19 cellular contexts compared by ENCODE assay signal in the genomic region with DNA sequence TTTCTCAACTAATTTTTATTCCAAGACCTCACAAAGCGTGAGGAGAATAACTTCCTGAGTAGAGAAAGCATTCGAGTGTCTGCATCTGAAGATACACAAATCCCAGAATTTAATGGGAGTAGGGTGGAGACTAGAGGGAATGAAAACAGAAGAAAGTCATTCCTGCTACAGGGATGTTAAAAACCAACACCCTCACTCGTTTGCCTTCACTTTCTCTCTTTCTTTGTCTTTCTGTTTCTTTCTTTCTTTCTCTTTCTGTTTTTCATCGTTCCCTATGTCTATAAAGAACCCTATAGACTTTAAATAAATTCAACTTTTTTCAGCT.
DNase-seq lines count a peak whose midpoint lies in the region; ATAC-seq and TF ChIP-seq lines count a peak whose summit lies in the region.
"Had no signal": no experiment of that assay in that cellular context is flagged by ENCODE, and none has a peak within 500 bp of the region (broad histone marks: within the 10 kb centered on the region; RNA-seq: fewer than 3 reads in every experiment).

No MANE protein-coding gene starts in this region.

- TF ChIP-seq RAD21 in SK-N-SH (IDR thresholded peaks at IDR 0.05; ENCODE audit: low read length) = no peak

- no peaks in the 10 kb centered on the region for H3K27me3 ChIP-seq in GM23248 (replicated peaks; ENCODE audit: insufficient read depth)
- no peaks in the 10 kb centered on the region for H3K27me3 ChIP-seq in SK-N-SH (ENCODE audit: insufficient read depth)

- H3K27ac ChIP-seq in GM23248 = peak overlapping the region; percentile 48; the same call in 1 of the 2 replicates
- H3K27ac ChIP-seq in SK-N-SH (ENCODE audit: low read depth in 2 of 2, low read length in 1 of 2) = peak overlapping the region; percentile 68 to 94; a peak in 3 of 4 replicates
- H3K27ac ChIP-seq: HL-60 had no signal

- WGBS in GM23248 (ENCODE audit: low coverage in 1 of 2, low lambda C conversion rate in 2 of 2, missing lambda C conversion rate in 2 of 2), 2 experiments = 15 to 17% methylated on average over 4 of the region's 4 CpGs
- 47% methylated on average over 4 of the region's 4 CpGs for WGBS in SK-N-SH (ENCODE audit: low lambda C conversion rate)

- POLR2A ChIA-PET in SK-N-SH (lab: Yijun Ruan, JAX) = no interaction called here

- DNase-seq in GM23248 (no peak), SK-N-SH (no peak), fibroblast of the aortic adventitia (ENCODE audit: low read depth) (no peak), sciatic nerve (ENCODE audit: low spot score) (no peak), NCI-H1092 (lab: John Stamatoyannopoulos, UW) (no peak), GM03348 (ENCODE audit: low spot score) (no peak), NCI-H446 (lab: John Stamatoyannopoulos, UW) (no peak), T1000 (lab: John Stamatoyannopoulos, UW) (no peak)
- DNase-seq: Calu3; CD4-positive, alpha-beta T cell; DMS79; KBM-7; NCI-H1048; NCI-H1694 treated with DMSO at 0.1 percent for 48 hours; NCI-H446 treated with DMSO at 0.1 percent for 48 hours; NCI-H774 had no signal

- H3K4me3 ChIP-seq in GM23248 (peak overlapping the region; percentile 51), SK-N-SH (ENCODE audit: low read depth in 2 of 2, low read length in 1 of 2) (peak overlapping the region in 1 of 2 experiments; percentile 9; a peak in 1 of 4 replicates), fibroblast of the aortic adventitia (ENCODE audit: low read depth, low read length) (peak overlapping the region; percentile 27)

- H3K4me1 ChIP-seq in GM23248 (ENCODE audit: insufficient read depth) (peaks cover 32% of the 10 kb centered on the region), SK-N-SH (ENCODE audit: control insufficient read depth in 1 of 2, insufficient read depth in 2 of 2, low read depth in 1 of 2, low read length in 1 of 2) (peaks cover 4 to 16% of the 10 kb centered on the region in 2 experiments)

- H3K36me3 ChIP-seq in GM23248 (ENCODE audit: low read depth) (no peaks in the 10 kb centered on the region), SK-N-SH (replicated peaks in 1 of 2; ENCODE audit: control insufficient read depth in 1 of 2, insufficient read depth in 2 of 2, low read length in 1 of 2) (no peaks in the 10 kb centered on the region)

- no peak for TF ChIP-seq EP300 in SK-N-SH (IDR thresholded peaks at IDR 0.05; ENCODE audit: borderline replicate concordance in 1 of 2, low read depth in 1 of 2, low read length in 1 of 2)

- peak; percentile 65 for ATAC-seq in sciatic nerve
- ATAC-seq: Panc1, Right ventricle myocardium inferior had no signal

- intact Hi-C loops in sciatic nerve (cut with DNase I) = no loop called here

- H4K20me1 ChIP-seq in GM23248 (ENCODE audit: insufficient read depth) = no peaks in the 10 kb centered on the region
- H4K20me1 ChIP-seq in SK-N-SH (ENCODE audit: insufficient read depth) = no peaks in the 10 kb centered on the region

- TF ChIP-seq CTCF in SK-N-SH (IDR thresholded peaks at IDR 0.05) = no peak
- no peak for TF ChIP-seq CTCF in fibroblast of the aortic adventitia (IDR thresholded peaks at IDR 0.05; ENCODE audit: insufficient read depth, low read length)

- no peaks in the 10 kb centered on the region for H3K9me3 ChIP-seq in GM23248 (ENCODE audit: low read depth)
- no peaks in the 10 kb centered on the region for H3K9me3 ChIP-seq in SK-N-SH

- H3K79me2 ChIP-seq in GM23248 (ENCODE audit: insufficient read depth) = no peaks in the 10 kb centered on the region
- no peaks in the 10 kb centered on the region for H3K79me2 ChIP-seq in SK-N-SH (ENCODE audit: insufficient read depth)

- in situ Hi-C loops in GM23248 (cut with MboI) = no loop called here

- H2AFZ ChIP-seq in GM23248 = peak overlapping the region; percentile 73
- H2AFZ ChIP-seq in SK-N-SH (ENCODE audit: low read depth) = peak overlapping the region; percentile 70

- CTCF ChIA-PET in SK-N-SH (lab: Yijun Ruan, JAX) = interaction anchor here (1.0 to 1.4 kb wide), 2 partner anchors 19 to 21 kb away, joined by 3 read pairs; no protein-coding TSS in a partner anchor

- H3F3A ChIP-seq in GM23248 (ENCODE audit: insufficient read depth) (peaks cover 16% of the 10 kb centered on the region), SK-N-SH (replicated peaks; ENCODE audit: insufficient read depth) (peaks cover 28% of the 10 kb centered on the region)

- peak overlapping the region; percentile 62 for H3K4me2 ChIP-seq in GM23248 (ENCODE audit: unreplicated experiment)
- H3K4me2 ChIP-seq in SK-N-SH = peak overlapping the region; percentile 59

- H3K9me2 ChIP-seq in GM23248 (ENCODE audit: insufficient read depth) = no peaks in the 10 kb centered on the region
- H3K9me2 ChIP-seq in SK-N-SH = no peaks in the 10 kb centered on the region

- H3K9ac ChIP-seq in GM23248 (peak overlapping the region; percentile 37), SK-N-SH (peak overlapping the region; percentile 70; the same call in 1 of the 2 replicates)

TF ChIP-seq in SK-N-SH, 30 proteins besides CTCF, POLR2A, EP300 and RAD21:
- no peak for TF ChIP-seq NFIC (IDR thresholded peaks at IDR 0.05; ENCODE audit: borderline replicate concordance)
